Comparison of ENCODE assay signal across 1 cellular context in genomic region chr9:96429710-96430109, GRCh38.
A peak's percentile ranks its signal among the peaks of the same experiment; 100 is the strongest.
TF ChIP-seq lines count a peak whose summit lies in the region.

No MANE protein-coding gene starts in this region.

TF ChIP-seq in HepG2, 621 proteins besides CTCF, POLR2A, EP300 and RAD21 (continued from another document and continues in another):
- TF ChIP-seq, protein P1, sequence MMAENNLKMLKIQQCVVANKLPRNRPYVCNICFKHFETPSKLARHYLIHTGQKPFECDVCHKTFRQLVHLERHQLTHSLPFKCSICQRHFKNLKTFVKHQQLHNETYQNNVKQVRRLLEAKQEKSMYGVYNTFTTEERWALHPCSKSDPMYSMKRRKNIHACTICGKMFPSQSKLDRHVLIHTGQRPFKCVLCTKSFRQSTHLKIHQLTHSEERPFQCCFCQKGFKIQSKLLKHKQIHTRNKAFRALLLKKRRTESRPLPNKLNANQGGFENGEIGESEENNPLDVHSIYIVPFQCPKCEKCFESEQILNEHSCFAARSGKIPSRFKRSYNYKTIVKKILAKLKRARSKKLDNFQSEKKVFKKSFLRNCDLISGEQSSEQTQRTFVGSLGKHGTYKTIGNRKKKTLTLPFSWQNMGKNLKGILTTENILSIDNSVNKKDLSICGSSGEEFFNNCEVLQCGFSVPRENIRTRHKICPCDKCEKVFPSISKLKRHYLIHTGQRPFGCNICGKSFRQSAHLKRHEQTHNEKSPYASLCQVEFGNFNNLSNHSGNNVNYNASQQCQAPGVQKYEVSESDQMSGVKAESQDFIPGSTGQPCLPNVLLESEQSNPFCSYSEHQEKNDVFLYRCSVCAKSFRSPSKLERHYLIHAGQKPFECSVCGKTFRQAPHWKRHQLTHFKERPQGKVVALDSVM (CRISPR knock-in tag; IDR thresholded peaks at IDR 0.05), result no peak
- TF ChIP-seq FOXP1 (IDR thresholded peaks at IDR 0.05) (no peak), FOXP1 (CRISPR knock-in tag; IDR thresholded peaks at IDR 0.05) (peak; percentile 21; the same call in 1 of the 2 replicates), PREB (CRISPR knock-in tag; IDR thresholded peaks at IDR 0.05) (no peak), NCOA2 (CRISPR knock-in tag; IDR thresholded peaks at IDR 0.05) (peak; percentile 14; the same call in 1 of the 2 replicates), SETDB1 (CRISPR knock-in tag; IDR thresholded peaks at IDR 0.05; ENCODE audit: borderline replicate concordance) (no peak), KLF13 (CRISPR knock-in tag; IDR thresholded peaks at IDR 0.05) (no peak), ZNF232 (CRISPR knock-in tag; IDR thresholded peaks at IDR 0.05; ENCODE audit: borderline replicate concordance) (no peak), NCOA1 (CRISPR knock-in tag; IDR thresholded peaks at IDR 0.05) (no peak), BCL6 (CRISPR knock-in tag; IDR thresholded peaks at IDR 0.05) (0 out of 2 replicates have a peak, but pooled peaks have one; percentile 25), ARID5B (CRISPR knock-in tag; IDR thresholded peaks at IDR 0.05) (peak; percentile 75), MIER3 (CRISPR knock-in tag; IDR thresholded peaks at IDR 0.05; ENCODE audit: borderline replicate concordance) (no peak), SALL2 (CRISPR knock-in tag; IDR thresholded peaks at IDR 0.05) (no peak), GATAD2A (CRISPR knock-in tag; IDR thresholded peaks at IDR 0.05) (peak; percentile 68), ZNF430 (CRISPR knock-in tag; IDR thresholded peaks at IDR 0.05) (no peak), ZNF543 (CRISPR knock-in tag; IDR thresholded peaks at IDR 0.05) (no peak), ZNF674 (CRISPR knock-in tag; IDR thresholded peaks at IDR 0.05; ENCODE audit: low read depth) (no peak), STAG1 (CRISPR knock-in tag; IDR thresholded peaks at IDR 0.05) (no peak), FOXK1 (CRISPR knock-in tag; IDR thresholded peaks at IDR 0.05; ENCODE audit: borderline replicate concordance, low read depth) (peak; percentile 17; the same call in 1 of the 2 replicates), SRY (CRISPR knock-in tag; IDR thresholded peaks at IDR 0.05) (no peak), ZBTB7B (CRISPR knock-in tag; IDR thresholded peaks at IDR 0.05) (no peak), NKX3-1 (CRISPR knock-in tag; IDR thresholded peaks at IDR 0.05) (no peak), GPN1 (CRISPR knock-in tag; IDR thresholded peaks at IDR 0.05; ENCODE audit: borderline replicate concordance) (no peak), ZBTB49 (CRISPR knock-in tag; IDR thresholded peaks at IDR 0.05; ENCODE audit: borderline replicate concordance) (no peak), SOX6 (IDR thresholded peaks at IDR 0.05) (no peak), SOX6 (CRISPR knock-in tag; IDR thresholded peaks at IDR 0.05) (peak; percentile 83), IRF2 (CRISPR knock-in tag; IDR thresholded peaks at IDR 0.05) (0 out of 2 replicates have a peak, but pooled peaks have one; percentile 25), IRX3 (CRISPR knock-in tag; IDR thresholded peaks at IDR 0.05; ENCODE audit: borderline replicate concordance, low read depth) (no peak), CEBPB (IDR thresholded peaks at IDR 0.05; ENCODE audit: borderline replicate concordance, low read depth, low read length) (peak; percentile 88), ZNF552 (CRISPR knock-in tag; IDR thresholded peaks at IDR 0.05; ENCODE audit: borderline replicate concordance) (no peak), HMG20A (CRISPR knock-in tag; IDR thresholded peaks at IDR 0.05; ENCODE audit: borderline replicate concordance) (peak; percentile 37; the same call in 1 of the 2 replicates), TAF15 (IDR thresholded peaks at IDR 0.05; ENCODE audit: low read depth, low read length, poor library complexity, severe bottlenecking) (no peak), MAFF (IDR thresholded peaks at IDR 0.05; ENCODE audit: low read depth, low read length) (peak; percentile 34; the same call in 1 of the 2 replicates), SP140L (CRISPR knock-in tag; IDR thresholded peaks at IDR 0.05; ENCODE audit: borderline replicate concordance) (no peak), ZFY (CRISPR knock-in tag; IDR thresholded peaks at IDR 0.05) (no peak), PHF21A (CRISPR knock-in tag; IDR thresholded peaks at IDR 0.05) (no peak), ZNF614 (CRISPR knock-in tag; IDR thresholded peaks at IDR 0.05; ENCODE audit: borderline replicate concordance) (no peak), PLSCR1 (CRISPR knock-in tag; IDR thresholded peaks at IDR 0.05; ENCODE audit: borderline replicate concordance) (no peak), RAD51 (IDR thresholded peaks at IDR 0.05; ENCODE audit: borderline replicate concordance) (no peak), ZNF234 (CRISPR knock-in tag; conservative IDR thresholded peaks at IDR 0.05) (no peak), MEF2D (CRISPR knock-in tag; IDR thresholded peaks at IDR 0.05) (no peak), ZSCAN12 (CRISPR knock-in tag; IDR thresholded peaks at IDR 0.05) (no peak), KDM6A (CRISPR knock-in tag; IDR thresholded peaks at IDR 0.05; ENCODE audit: low read depth) (0 out of 2 replicates have a peak, but pooled peaks have one; percentile 13), ZFP37 (CRISPR knock-in tag; IDR thresholded peaks at IDR 0.05; ENCODE audit: borderline replicate concordance) (no peak), SNAI1 (CRISPR knock-in tag; IDR thresholded peaks at IDR 0.05; ENCODE audit: borderline replicate concordance) (no peak)
- TF ChIP-seq, protein P2, sequence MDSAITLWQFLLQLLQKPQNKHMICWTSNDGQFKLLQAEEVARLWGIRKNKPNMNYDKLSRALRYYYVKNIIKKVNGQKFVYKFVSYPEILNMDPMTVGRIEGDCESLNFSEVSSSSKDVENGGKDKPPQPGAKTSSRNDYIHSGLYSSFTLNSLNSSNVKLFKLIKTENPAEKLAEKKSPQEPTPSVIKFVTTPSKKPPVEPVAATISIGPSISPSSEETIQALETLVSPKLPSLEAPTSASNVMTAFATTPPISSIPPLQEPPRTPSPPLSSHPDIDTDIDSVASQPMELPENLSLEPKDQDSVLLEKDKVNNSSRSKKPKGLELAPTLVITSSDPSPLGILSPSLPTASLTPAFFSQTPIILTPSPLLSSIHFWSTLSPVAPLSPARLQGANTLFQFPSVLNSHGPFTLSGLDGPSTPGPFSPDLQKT (CRISPR knock-in tag; IDR thresholded peaks at IDR 0.05; ENCODE audit: borderline replicate concordance), result no peak
- TF ChIP-seq, protein P3, sequence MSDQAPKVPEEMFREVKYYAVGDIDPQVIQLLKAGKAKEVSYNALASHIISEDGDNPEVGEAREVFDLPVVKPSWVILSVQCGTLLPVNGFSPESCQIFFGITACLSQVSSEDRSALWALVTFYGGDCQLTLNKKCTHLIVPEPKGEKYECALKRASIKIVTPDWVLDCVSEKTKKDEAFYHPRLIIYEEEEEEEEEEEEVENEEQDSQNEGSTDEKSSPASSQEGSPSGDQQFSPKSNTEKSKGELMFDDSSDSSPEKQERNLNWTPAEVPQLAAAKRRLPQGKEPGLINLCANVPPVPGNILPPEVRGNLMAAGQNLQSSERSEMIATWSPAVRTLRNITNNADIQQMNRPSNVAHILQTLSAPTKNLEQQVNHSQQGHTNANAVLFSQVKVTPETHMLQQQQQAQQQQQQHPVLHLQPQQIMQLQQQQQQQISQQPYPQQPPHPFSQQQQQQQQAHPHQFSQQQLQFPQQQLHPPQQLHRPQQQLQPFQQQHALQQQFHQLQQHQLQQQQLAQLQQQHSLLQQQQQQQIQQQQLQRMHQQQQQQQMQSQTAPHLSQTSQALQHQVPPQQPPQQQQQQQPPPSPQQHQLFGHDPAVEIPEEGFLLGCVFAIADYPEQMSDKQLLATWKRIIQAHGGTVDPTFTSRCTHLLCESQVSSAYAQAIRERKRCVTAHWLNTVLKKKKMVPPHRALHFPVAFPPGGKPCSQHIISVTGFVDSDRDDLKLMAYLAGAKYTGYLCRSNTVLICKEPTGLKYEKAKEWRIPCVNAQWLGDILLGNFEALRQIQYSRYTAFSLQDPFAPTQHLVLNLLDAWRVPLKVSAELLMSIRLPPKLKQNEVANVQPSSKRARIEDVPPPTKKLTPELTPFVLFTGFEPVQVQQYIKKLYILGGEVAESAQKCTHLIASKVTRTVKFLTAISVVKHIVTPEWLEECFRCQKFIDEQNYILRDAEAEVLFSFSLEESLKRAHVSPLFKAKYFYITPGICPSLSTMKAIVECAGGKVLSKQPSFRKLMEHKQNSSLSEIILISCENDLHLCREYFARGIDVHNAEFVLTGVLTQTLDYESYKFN (CRISPR knock-in tag; conservative IDR thresholded peaks at IDR 0.05), result no peak
- TF ChIP-seq, protein P4, sequence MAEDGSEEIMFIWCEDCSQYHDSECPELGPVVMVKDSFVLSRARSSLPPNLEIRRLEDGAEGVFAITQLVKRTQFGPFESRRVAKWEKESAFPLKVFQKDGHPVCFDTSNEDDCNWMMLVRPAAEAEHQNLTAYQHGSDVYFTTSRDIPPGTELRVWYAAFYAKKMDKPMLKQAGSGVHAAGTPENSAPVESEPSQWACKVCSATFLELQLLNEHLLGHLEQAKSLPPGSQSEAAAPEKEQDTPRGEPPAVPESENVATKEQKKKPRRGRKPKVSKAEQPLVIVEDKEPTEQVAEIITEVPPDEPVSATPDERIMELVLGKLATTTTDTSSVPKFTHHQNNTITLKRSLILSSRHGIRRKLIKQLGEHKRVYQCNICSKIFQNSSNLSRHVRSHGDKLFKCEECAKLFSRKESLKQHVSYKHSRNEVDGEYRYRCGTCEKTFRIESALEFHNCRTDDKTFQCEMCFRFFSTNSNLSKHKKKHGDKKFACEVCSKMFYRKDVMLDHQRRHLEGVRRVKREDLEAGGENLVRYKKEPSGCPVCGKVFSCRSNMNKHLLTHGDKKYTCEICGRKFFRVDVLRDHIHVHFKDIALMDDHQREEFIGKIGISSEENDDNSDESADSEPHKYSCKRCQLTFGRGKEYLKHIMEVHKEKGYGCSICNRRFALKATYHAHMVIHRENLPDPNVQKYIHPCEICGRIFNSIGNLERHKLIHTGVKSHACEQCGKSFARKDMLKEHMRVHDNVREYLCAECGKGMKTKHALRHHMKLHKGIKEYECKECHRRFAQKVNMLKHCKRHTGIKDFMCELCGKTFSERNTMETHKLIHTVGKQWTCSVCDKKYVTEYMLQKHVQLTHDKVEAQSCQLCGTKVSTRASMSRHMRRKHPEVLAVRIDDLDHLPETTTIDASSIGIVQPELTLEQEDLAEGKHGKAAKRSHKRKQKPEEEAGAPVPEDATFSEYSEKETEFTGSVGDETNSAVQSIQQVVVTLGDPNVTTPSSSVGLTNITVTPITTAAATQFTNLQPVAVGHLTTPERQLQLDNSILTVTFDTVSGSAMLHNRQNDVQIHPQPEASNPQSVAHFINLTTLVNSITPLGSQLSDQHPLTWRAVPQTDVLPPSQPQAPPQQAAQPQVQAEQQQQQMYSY (CRISPR knock-in tag; IDR thresholded peaks at IDR 0.05), result no peak
- TF ChIP-seq, protein P5, sequence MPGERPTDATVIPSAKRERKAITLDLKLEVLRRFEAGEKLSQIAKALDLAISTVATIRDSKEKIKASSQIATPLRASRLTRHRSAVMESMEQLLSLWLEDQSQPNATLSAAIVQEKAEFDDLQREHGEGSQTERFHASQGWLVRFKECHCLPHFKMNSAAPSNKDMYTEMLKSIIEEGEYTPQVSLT (CRISPR knock-in tag; IDR thresholded peaks at IDR 0.05; ENCODE audit: borderline replicate concordance, low read depth), result no peak
